7 cellular contexts compared by ENCODE assay signal in the genomic region with DNA sequence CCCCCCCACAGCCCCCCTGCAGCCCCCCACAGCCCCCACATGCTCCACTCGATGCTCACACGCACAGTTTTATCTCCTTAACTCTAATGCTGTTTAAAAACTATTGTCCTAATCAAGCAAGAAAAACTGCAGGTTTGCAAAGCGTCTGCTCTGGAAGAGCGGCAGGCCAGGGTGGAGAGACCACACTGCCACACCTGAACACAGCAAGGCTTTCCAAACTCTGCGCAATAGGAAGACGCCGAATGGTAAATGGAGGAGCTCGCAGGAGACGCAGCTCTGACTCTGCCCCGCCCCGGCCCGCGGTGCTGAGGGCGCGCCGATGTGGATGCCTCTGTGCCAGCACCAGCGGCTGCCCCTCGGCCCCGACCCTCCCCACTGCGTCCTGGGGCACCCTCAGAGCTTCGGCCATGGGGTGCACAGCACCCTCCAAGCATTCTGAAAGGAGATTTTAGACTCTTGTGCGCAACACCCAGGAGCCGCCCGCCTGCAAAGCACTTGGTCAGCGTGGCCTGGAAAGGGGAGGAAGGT. TPM values are rescaled to one million over a fixed set of nuclear protein-coding genes. Genes with fewer than 3 reads are reported as not detected.
DNase-seq lines count a peak whose midpoint lies in the region; ATAC-seq and TF ChIP-seq lines count a peak whose summit lies in the region.

No MANE protein-coding gene starts in this region.

- H3K4me3 ChIP-seq in fibroblast of the aortic adventitia (ENCODE audit: low read depth, low read length) (no peak overlapping the region), skeletal muscle tissue (ENCODE audit: low read length in 3 of 3) (no peak overlapping the region), HAP-1 (no peak overlapping the region)

- peaks cover 41 to 64% (median 50%) of the 10 kb centered on the region in 3 donors for H3K4me1 ChIP-seq in skeletal muscle tissue (ENCODE audit: control insufficient read depth in 3 of 3, insufficient read depth in 3 of 3, low read length in 3 of 3)
- H3K4me1 ChIP-seq in HAP-1, result no peaks in the 10 kb centered on the region

- H3K9me3 ChIP-seq in skeletal muscle tissue (ENCODE audit: control insufficient read depth in 3 of 3, low read length in 3 of 3), result no peaks in the 10 kb centered on the region
- H3K9me3 ChIP-seq in HAP-1, result 0 out of 2 replicates have a peak, but pooled peaks cover 3% of the 10 kb centered on the region

- in situ Hi-C loops in HAP-1 (cut with MboI; ENCODE audit: low sequenced_read_pairs), result no loop called here

- ATAC-seq in HG03354 (IDR thresholded peaks at IDR 0.05; ENCODE audit: poor library complexity, severe bottlenecking, unreplicated experiment), result no peak

- H3K27ac ChIP-seq in skeletal muscle tissue (ENCODE audit: low read depth, low read length), result peak overlapping the region; percentile 68

- peak overlapping the region in 1 of 3 donors; percentile 16 for H3K9ac ChIP-seq in skeletal muscle tissue (ENCODE audit: low read depth in 1 of 3, low read length in 3 of 3)

- peak; percentile 50 for DNase-seq in H4 (ENCODE audit: low spot score)
- DNase-seq in RPMI8226, result peak; percentile 10
- DNase-seq in fibroblast of the aortic adventitia (ENCODE audit: low read depth), result peak; percentile 16
- no peak for DNase-seq in HAP-1 (ENCODE audit: low spot score in 2 of 2)
- DNase-seq in inferior parietal cortex (ENCODE audit: extremely low spot score), result no peak

- TF ChIP-seq CTCF in fibroblast of the aortic adventitia (IDR thresholded peaks at IDR 0.05; ENCODE audit: insufficient read depth, low read length), result no peak

- H3K36me3 ChIP-seq in skeletal muscle tissue (ENCODE audit: control insufficient read depth in 3 of 3, insufficient read depth in 3 of 3, low read length in 3 of 3) (no peaks in the 10 kb centered on the region), HAP-1 (replicated peaks) (no peaks in the 10 kb centered on the region)

- H3K27me3 ChIP-seq in skeletal muscle tissue (ENCODE audit: control insufficient read depth in 3 of 3, insufficient read depth in 3 of 3, low read length in 3 of 3), result no peaks in the 10 kb centered on the region
- H3K27me3 ChIP-seq in HAP-1 (ENCODE audit: low read depth), result no peaks in the 10 kb centered on the region

RNA-seq across cellular contexts. Expression of gene RASA3, which starts 32.4 kb away (rescaled TPM):
- total RNA-seq in H4 (2014; rRNA removed; shearing (Covaris generic)), result 6.3 and 7.1 TPM in 2 replicates
- total RNA-seq in fibroblast of the aortic adventitia (ENCODE audit: low replicate concordance), result 14.0 and 36.1 TPM in 2 replicates
- 14.1 TPM for total RNA-seq in skeletal muscle tissue

Comparison
In these comparisons a context has a peak if more than half of its experiments do, and no peak if none do; other contexts are left out.
1. DNase-seq: peak in H4 (single experiment), RPMI8226 (single experiment) and fibroblast of the aortic adventitia (single experiment); none in HAP-1 (0 of 2) and inferior parietal cortex (single experiment).